In the genomic region with DNA sequence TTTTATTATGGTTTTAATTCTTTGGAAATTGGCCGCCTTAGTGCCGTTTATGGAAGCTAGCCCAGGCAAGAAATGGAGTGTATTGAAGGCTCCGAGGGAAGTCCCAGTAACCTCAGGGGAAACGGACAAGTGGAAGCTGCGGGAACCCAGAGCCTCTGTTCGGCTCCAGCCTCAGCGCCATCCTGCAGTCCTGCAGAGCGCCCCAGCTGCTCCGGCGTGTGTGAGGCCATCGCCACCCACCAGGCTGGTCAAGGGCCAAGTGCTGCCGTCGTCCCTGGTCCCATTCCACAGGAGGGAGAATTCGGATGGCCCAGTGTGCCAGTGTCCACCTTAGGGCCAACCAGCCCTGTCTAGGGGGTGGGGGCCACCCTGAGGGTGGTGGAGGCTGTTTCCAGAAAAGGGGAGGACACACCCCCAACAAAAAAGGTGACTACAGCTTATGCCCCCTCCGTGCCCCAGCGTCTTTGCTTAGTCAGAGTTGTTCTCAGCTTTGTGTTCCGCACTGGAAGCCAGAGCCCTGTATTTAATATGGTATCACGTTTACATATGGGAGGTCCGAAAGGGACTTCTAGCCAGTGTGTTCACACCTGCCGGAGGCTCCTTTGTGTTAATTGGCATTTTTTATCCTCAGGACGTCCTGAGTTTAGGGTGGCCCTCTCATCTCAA, we compare ENCODE assay signal across 1 cellular context.
TF ChIP-seq lines count a peak whose summit lies in the region.

No MANE protein-coding gene starts in this region.

TF ChIP-seq in K562, 482 proteins besides CTCF, POLR2A, EP300 and RAD21:
- no peak for TF ChIP-seq ZNF124 (CRISPR knock-in tag; IDR thresholded peaks at IDR 0.05)
